Comparison of ENCODE assay signal across 9 cellular contexts in genomic region chr3:196643201-196643749, GRCh38.
DNase-seq lines count a peak whose midpoint lies in the region; ATAC-seq and TF ChIP-seq lines count a peak whose summit lies in the region.
"Had no signal": no experiment of that assay in that cellular context is flagged by ENCODE, and none has a peak within 500 bp of the region (broad histone marks: within the 10 kb centered on the region; RNA-seq: fewer than 3 reads in every experiment).

No MANE protein-coding gene starts in this region.

- DNase-seq in GM13976 (ENCODE audit: low spot score): peak; percentile 85
- DNase-seq in activated T-cell treated with anti-CD3 and anti-CD28 coated beads for 48 hours (ENCODE audit: low read depth): peak; percentile 30
- DNase-seq in stimulated activated CD8-positive, alpha-beta memory T cell treated with anti-CD3 and anti-CD28 coated beads, Interleukin-12 subunit alpha, Interleukin-12 subunit beta, amount 100 ng/mL, for 4 hours (ENCODE audit: low read depth): peak; percentile 43
- DNase-seq in NCI-H524 treated with DMSO at 0.1 percent for 48 hours (lab: John Stamatoyannopoulos, UW): no peak
- no peak for DNase-seq in NCI-H748 (lab: John Stamatoyannopoulos, UW; ENCODE audit: unreplicated experiment)
- DNase-seq in iPS-NIHi7 (ENCODE audit: extremely low spot score): no peak
- DNase-seq: IMR-90 had no signal

- peak; percentile 81 for ATAC-seq in GM19468 (IDR thresholded peaks at IDR 0.05; ENCODE audit: extremely low read depth, unreplicated experiment)
- peak; percentile 72 for ATAC-seq in HG03457 (IDR thresholded peaks at IDR 0.05; ENCODE audit: unreplicated experiment)

- in situ Hi-C loops in GM13976 (cut with MboI; ENCODE audit: low sequenced_read_pairs, unreplicated experiment): no loop called here

- TF ChIP-seq CTCF in GM13976 (IDR thresholded peaks at IDR 0.05; ENCODE audit: borderline replicate concordance, control extremely low read depth, extremely low read depth, insufficient read depth, missing control alignments): no peak

Comparison
In these comparisons a context has a peak if more than half of its experiments do, and no peak if none do; other contexts are left out.
1. DNase-seq: peak in GM13976 (single experiment), activated T-cell treated with anti-CD3 and anti-CD28 coated beads for 48 hours (single experiment) and stimulated activated CD8-positive, alpha-beta memory T cell treated with anti-CD3 and anti-CD28 coated beads, Interleukin-12 subunit alpha, Interleukin-12 subunit beta, amount 100 ng/mL, for 4 hours (single experiment); none in NCI-H524 treated with DMSO at 0.1 percent for 48 hours (single experiment), NCI-H748 (single experiment) and iPS-NIHi7 (single experiment).